Comparison of ENCODE assay signal across 25 cellular contexts in genomic region chr2:96987264-96987909, GRCh38. TPM values are rescaled to one million over a fixed set of nuclear protein-coding genes. Genes with fewer than 3 reads are reported as not detected.
DNase-seq lines count a peak whose midpoint lies in the region; ATAC-seq and TF ChIP-seq lines count a peak whose summit lies in the region.
"Had no signal": no experiment of that assay in that cellular context is flagged by ENCODE, and none has a peak within 500 bp of the region (broad histone marks: within the 10 kb centered on the region; RNA-seq: fewer than 3 reads in every experiment).

No MANE protein-coding gene starts in this region.

- peaks cover 5% of the 10 kb centered on the region for H3F3A ChIP-seq in neural progenitor cell (ENCODE audit: low read depth)

- H3K27ac Mint-ChIP-seq in activated CD8-positive, alpha-beta T cell treated with anti-CD3 and anti-CD28 coated beads for 36 hours: no peak overlapping the region
- no peak overlapping the region for H3K27ac Mint-ChIP-seq in activated CD8-positive, alpha-beta T cell treated with anti-CD3 and anti-CD28 coated beads, Interleukin-2, amount 10 ng/mL, durations not matched to agents 7 days and 5 days
- H3K27ac Mint-ChIP-seq in neural progenitor cell: peak overlapping the region; percentile 44
- no peak overlapping the region for H3K27ac Mint-ChIP-seq in stimulated activated memory B cell treated with anti-CD40 and anti-IgM and Interleukin-4, amounts not matched to agents 10 μg/mL and 1 μg/mL and 100 μg/mL, for 72 hours
- H3K27ac Mint-ChIP-seq: CD4-positive, alpha-beta T cell had no signal

- no peaks in the 10 kb centered on the region; the same call in 1 of the 2 replicates for H3K27me3 ChIP-seq in OCI-LY3 (ENCODE audit: low read depth, low read length)
- H3K27me3 ChIP-seq in neural progenitor cell: no peaks in the 10 kb centered on the region
- H3K27me3 ChIP-seq in left lung: no peaks in the 10 kb centered on the region
- H3K27me3 ChIP-seq: BE2C; BLaER1 treated with 17β-estradiol and CSF1 and Interleukin-3, amounts not matched to agents 10 nM and 100 nM had no signal

- H3K4me2 ChIP-seq in OCI-LY3 (ENCODE audit: low read length) (peak overlapping the region; percentile 24; the same call in 1 of the 2 replicates), neural progenitor cell (no peak overlapping the region)
- H3K4me2 ChIP-seq: A549 had no signal

- H3K9ac ChIP-seq in OCI-LY3 (ENCODE audit: low read length) (no peak overlapping the region), neural progenitor cell (no peak overlapping the region)
- H3K9ac ChIP-seq: BLaER1 treated with 17β-estradiol and CSF1 and Interleukin-3, amounts not matched to agents 10 nM and 100 nM; GM23248 had no signal

- POLR2A ChIA-PET in activated CD8-positive, alpha-beta T cell treated with anti-CD3 and anti-CD28 coated beads for 36 hours (lab: Charles Lee): no interaction called here
- POLR2A ChIA-PET in activated CD8-positive, alpha-beta T cell treated with anti-CD3 and anti-CD28 coated beads, Interleukin-2, amount 10 ng/mL, durations not matched to agents 7 days and 5 days (lab: Charles Lee): no interaction called here

- peaks cover 5% of the 10 kb centered on the region; the same call in 1 of the 2 replicates for H3K4me1 ChIP-seq in OCI-LY3 (ENCODE audit: low read length)
- peaks cover 10% of the 10 kb centered on the region for H3K4me1 ChIP-seq in neural progenitor cell
- H3K4me1 ChIP-seq in left lung: no peaks in the 10 kb centered on the region
- H3K4me1 ChIP-seq: A549, BE2C had no signal

- intact Hi-C loops in activated CD8-positive, alpha-beta T cell treated with anti-CD3 and anti-CD28 coated beads for 36 hours (cut with micrococcal nuclease): no loop called here
- intact Hi-C loops in left lung (cut with DNase I): no loop called here

- H3K27me3 Mint-ChIP-seq in activated CD8-positive, alpha-beta T cell treated with anti-CD3 and anti-CD28 coated beads for 36 hours: no peaks in the 10 kb centered on the region
- peaks cover 2% of the 10 kb centered on the region for H3K27me3 Mint-ChIP-seq in activated CD8-positive, alpha-beta T cell treated with anti-CD3 and anti-CD28 coated beads, Interleukin-2, amount 10 ng/mL, durations not matched to agents 7 days and 5 days (ENCODE audit: low read depth)
- peaks cover 9% of the 10 kb centered on the region for H3K27me3 Mint-ChIP-seq in neural progenitor cell (ENCODE audit: insufficient read depth, low read depth)
- peaks cover 20% of the 10 kb centered on the region for H3K27me3 Mint-ChIP-seq in stimulated activated memory B cell treated with anti-CD40 and anti-IgM and Interleukin-4, amounts not matched to agents 10 μg/mL and 1 μg/mL and 100 μg/mL, for 72 hours
- H3K27me3 Mint-ChIP-seq: CD4-positive, alpha-beta T cell had no signal

- CTCF ChIA-PET in activated CD8-positive, alpha-beta T cell treated with anti-CD3 and anti-CD28 coated beads for 36 hours (lab: Charles Lee): no interaction called here
- CTCF ChIA-PET in activated CD8-positive, alpha-beta T cell treated with anti-CD3 and anti-CD28 coated beads, Interleukin-2, amount 10 ng/mL, durations not matched to agents 7 days and 5 days (lab: Charles Lee): no interaction called here

- no peaks in the 10 kb centered on the region for H4K20me1 ChIP-seq in OCI-LY3 (ENCODE audit: insufficient read depth, low read length)
- no peaks in the 10 kb centered on the region for H4K20me1 ChIP-seq in neural progenitor cell (ENCODE audit: low read depth)
- H4K20me1 ChIP-seq: BLaER1 treated with 17β-estradiol and CSF1 and Interleukin-3, amounts not matched to agents 10 nM and 100 nM had no signal

- H3K36me3 ChIP-seq in OCI-LY3 (replicated peaks; ENCODE audit: low read depth, low read length): no peaks in the 10 kb centered on the region
- H3K36me3 ChIP-seq in neural progenitor cell: no peaks in the 10 kb centered on the region
- H3K36me3 ChIP-seq in left lung: no peaks in the 10 kb centered on the region
- H3K36me3 ChIP-seq: BE2C; BLaER1 treated with 17β-estradiol and CSF1 and Interleukin-3, amounts not matched to agents 10 nM and 100 nM had no signal

- H3K4me3 ChIP-seq in OCI-LY3 (ENCODE audit: low read length): no peak overlapping the region
- no peak overlapping the region for H3K4me3 ChIP-seq in neural progenitor cell
- H3K4me3 ChIP-seq in left lung: no peak overlapping the region
- H3K4me3 ChIP-seq: A549; BLaER1 treated with 17β-estradiol and CSF1 and Interleukin-3, amounts not matched to agents 10 nM and 100 nM; GM12878; GM23248 had no signal

- no peak overlapping the region for H3K27ac ChIP-seq in OCI-LY3 (ENCODE audit: low read length)
- no peak overlapping the region for H3K27ac ChIP-seq in neural progenitor cell
- H3K27ac ChIP-seq in left lung: no peak overlapping the region
- H3K27ac ChIP-seq: A549; BLaER1 treated with 17β-estradiol and CSF1 and Interleukin-3, amounts not matched to agents 10 nM and 100 nM; GM23248 had no signal

- H3K4me3 Mint-ChIP-seq in activated CD8-positive, alpha-beta T cell treated with anti-CD3 and anti-CD28 coated beads for 36 hours: no peak overlapping the region
- no peak overlapping the region for H3K4me3 Mint-ChIP-seq in activated CD8-positive, alpha-beta T cell treated with anti-CD3 and anti-CD28 coated beads, Interleukin-2, amount 10 ng/mL, durations not matched to agents 7 days and 5 days
- H3K4me3 Mint-ChIP-seq in neural progenitor cell: no peak overlapping the region
- no peak overlapping the region for H3K4me3 Mint-ChIP-seq in stimulated activated memory B cell treated with anti-CD40 and anti-IgM and Interleukin-4, amounts not matched to agents 10 μg/mL and 1 μg/mL and 100 μg/mL, for 72 hours
- H3K4me3 Mint-ChIP-seq: CD14-positive monocyte; CD4-positive, alpha-beta T cell; CD8-positive, alpha-beta memory T cell had no signal

- H3K79me2 ChIP-seq in OCI-LY3 (ENCODE audit: low read length) (no peaks in the 10 kb centered on the region), neural progenitor cell (ENCODE audit: low read depth) (no peaks in the 10 kb centered on the region)

- DNase-seq in activated CD8-positive, alpha-beta T cell treated with anti-CD3 and anti-CD28 coated beads for 36 hours: no peak
- DNase-seq in activated CD8-positive, alpha-beta T cell treated with anti-CD3 and anti-CD28 coated beads, Interleukin-2, amount 10 ng/mL, durations not matched to agents 7 days and 5 days: no peak
- DNase-seq in neural progenitor cell (ENCODE audit: low spot score) (no peak), left lung (no peak), midbrain (lab: John Stamatoyannopoulos, UW) (no peak), NCI-H345 (lab: John Stamatoyannopoulos, UW) (no peak)
- DNase-seq: 8988T; ACHN; AML-193; BE2C; CD4-positive, alpha-beta T cell; CD8-positive, alpha-beta memory T cell; DMS 273 treated with DMSO at 0.1 percent for 48 hours; DMS79; EL; GDM1; GM23248; H7; HCEC 1CT had no signal

- H3K36me3 Mint-ChIP-seq in activated CD8-positive, alpha-beta T cell treated with anti-CD3 and anti-CD28 coated beads for 36 hours (ENCODE audit: low read depth): no peaks in the 10 kb centered on the region
- H3K36me3 Mint-ChIP-seq in activated CD8-positive, alpha-beta T cell treated with anti-CD3 and anti-CD28 coated beads, Interleukin-2, amount 10 ng/mL, durations not matched to agents 7 days and 5 days (ENCODE audit: low read depth): no peaks in the 10 kb centered on the region
- no peaks in the 10 kb centered on the region for H3K36me3 Mint-ChIP-seq in neural progenitor cell
- no peaks in the 10 kb centered on the region for H3K36me3 Mint-ChIP-seq in stimulated activated memory B cell treated with anti-CD40 and anti-IgM and Interleukin-4, amounts not matched to agents 10 μg/mL and 1 μg/mL and 100 μg/mL, for 72 hours
- H3K36me3 Mint-ChIP-seq: CD14-positive monocyte; CD8-positive, alpha-beta memory T cell had no signal

- H3K4me1 Mint-ChIP-seq in activated CD8-positive, alpha-beta T cell treated with anti-CD3 and anti-CD28 coated beads for 36 hours (ENCODE audit: low read depth): no peaks in the 10 kb centered on the region
- no peaks in the 10 kb centered on the region for H3K4me1 Mint-ChIP-seq in activated CD8-positive, alpha-beta T cell treated with anti-CD3 and anti-CD28 coated beads, Interleukin-2, amount 10 ng/mL, durations not matched to agents 7 days and 5 days (ENCODE audit: low read depth)
- peaks cover 17% of the 10 kb centered on the region for H3K4me1 Mint-ChIP-seq in neural progenitor cell
- H3K4me1 Mint-ChIP-seq in stimulated activated memory B cell treated with anti-CD40 and anti-IgM and Interleukin-4, amounts not matched to agents 10 μg/mL and 1 μg/mL and 100 μg/mL, for 72 hours: peaks cover 5% of the 10 kb centered on the region
- H3K4me1 Mint-ChIP-seq: CD14-positive monocyte; CD8-positive, alpha-beta memory T cell had no signal

- TF ChIP-seq CTCF in activated CD8-positive, alpha-beta T cell treated with anti-CD3 and anti-CD28 coated beads for 36 hours (IDR thresholded peaks at IDR 0.05): no peak
- no peak for TF ChIP-seq CTCF in OCI-LY3 (IDR thresholded peaks at IDR 0.05; ENCODE audit: low read depth, low read length)
- TF ChIP-seq CTCF in neural progenitor cell (IDR thresholded peaks at IDR 0.05): no peak
- no peak for TF ChIP-seq CTCF in left lung (IDR thresholded peaks at IDR 0.05)

- H3K9me3 Mint-ChIP-seq in activated CD8-positive, alpha-beta T cell treated with anti-CD3 and anti-CD28 coated beads for 36 hours: no peaks in the 10 kb centered on the region
- H3K9me3 Mint-ChIP-seq in activated CD8-positive, alpha-beta T cell treated with anti-CD3 and anti-CD28 coated beads, Interleukin-2, amount 10 ng/mL, durations not matched to agents 7 days and 5 days (ENCODE audit: insufficient read depth): no peaks in the 10 kb centered on the region
- peaks cover 3% of the 10 kb centered on the region for H3K9me3 Mint-ChIP-seq in neural progenitor cell
- H3K9me3 Mint-ChIP-seq in stimulated activated memory B cell treated with anti-CD40 and anti-IgM and Interleukin-4, amounts not matched to agents 10 μg/mL and 1 μg/mL and 100 μg/mL, for 72 hours: no peaks in the 10 kb centered on the region
- H3K9me3 Mint-ChIP-seq: CD4-positive, alpha-beta T cell; CD8-positive, alpha-beta memory T cell had no signal

- no peaks in the 10 kb centered on the region for H3K9me3 ChIP-seq in OCI-LY3 (ENCODE audit: insufficient read depth, low read length)
- H3K9me3 ChIP-seq in neural progenitor cell (ENCODE audit: low read depth): no peaks in the 10 kb centered on the region
- H3K9me3 ChIP-seq in left lung: no peaks in the 10 kb centered on the region
- H3K9me3 ChIP-seq: A549, BE2C had no signal

- H2AFZ ChIP-seq in OCI-LY3 (ENCODE audit: low read depth, low read length) (no peak overlapping the region), neural progenitor cell (replicated peaks) (no peak overlapping the region)
- H2AFZ ChIP-seq: GM23248 had no signal

- ATAC-seq in activated CD8-positive, alpha-beta T cell treated with anti-CD3 and anti-CD28 coated beads for 36 hours: peak; percentile 17
- ATAC-seq in activated CD8-positive, alpha-beta T cell treated with anti-CD3 and anti-CD28 coated beads, Interleukin-2, amount 10 ng/mL, durations not matched to agents 7 days and 5 days: no peak
- peak; percentile 57 for ATAC-seq in stimulated activated memory B cell treated with anti-CD40 and anti-IgM and Interleukin-4, amounts not matched to agents 10 μg/mL and 1 μg/mL and 100 μg/mL, for 72 hours
- no peak for ATAC-seq in left lung
- ATAC-seq: A549, GM12878 had no signal

RNA-seq across cellular contexts. Expression of gene FAM178B, which starts 1.0 kb away (rescaled TPM):
- total RNA-seq in activated CD8-positive, alpha-beta T cell treated with anti-CD3 and anti-CD28 coated beads for 36 hours: under 1 TPM; 0.72 to 0.77 TPM
- 1 to 10 TPM in 1 of 2 experiments, under 1 TPM in 1; 0.39 to 1.2 TPM for total RNA-seq in activated CD8-positive, alpha-beta T cell treated with anti-CD3 and anti-CD28 coated beads, Interleukin-2, amount 10 ng/mL, durations not matched to agents 7 days and 5 days
- total RNA-seq in neural progenitor cell (ENCODE audit: low replicate concordance) (not detected in 2 replicates), left lung (under 1 TPM; 0.39 to 0.61 TPM)
- total RNA-seq: GM12878, GM23248 had no signal

Comparison
In these comparisons a context has a peak if more than half of its experiments do, and no peak if none do; other contexts are left out.
1. ATAC-seq: peak in activated CD8-positive, alpha-beta T cell treated with anti-CD3 and anti-CD28 coated beads for 36 hours (single experiment) and stimulated activated memory B cell treated with anti-CD40 and anti-IgM and Interleukin-4, amounts not matched to agents 10 μg/mL and 1 μg/mL and 100 μg/mL, for 72 hours (single experiment); none in activated CD8-positive, alpha-beta T cell treated with anti-CD3 and anti-CD28 coated beads, Interleukin-2, amount 10 ng/mL, durations not matched to agents 7 days and 5 days (single experiment) and left lung (single experiment).